19 cellular contexts compared by ENCODE assay signal in genomic region chr6:43101497-43101896, GRCh38. TPM values are rescaled to one million over a fixed set of nuclear protein-coding genes. Genes with fewer than 3 reads are reported as not detected.
A peak's percentile ranks its signal among the peaks of the same experiment; 100 is the strongest.
DNase-seq lines count a peak whose midpoint lies in the region; ATAC-seq, FAIRE-seq and TF ChIP-seq lines count a peak whose summit lies in the region.
"Had no signal": no experiment of that assay in that cellular context is flagged by ENCODE, and none has a peak within 500 bp of the region (broad histone marks: within the 10 kb centered on the region; RNA-seq: fewer than 3 reads in every experiment).

No MANE protein-coding gene starts in this region.

- H2BK5ac ChIP-seq in IMR-90 (ENCODE audit: low read depth, low read length, poor library complexity, severe bottlenecking) = no peak overlapping the region

- H3K36me3 ChIP-seq in IMR-90 (ENCODE audit: control insufficient read depth, insufficient read depth, low read length) (peaks cover 4% of the 10 kb centered on the region), K562 (ENCODE audit: control insufficient read depth, insufficient read depth, low read length) (no peaks in the 10 kb centered on the region), kidney (ENCODE audit: control insufficient read depth in 1 of 2, insufficient read depth in 2 of 2, low read length in 2 of 2) (no peaks in the 10 kb centered on the region)

- H3K9me3 Mint-ChIP-seq in osteocyte (ENCODE audit: unreplicated experiment) = no peaks in the 10 kb centered on the region
- H3K9me3 Mint-ChIP-seq: CD4-positive, CD25-positive, alpha-beta regulatory T cell; HFFc6; IgD-negative memory B cell had no signal

- no peak overlapping the region for H2AK9ac ChIP-seq in IMR-90 (replicated peaks; ENCODE audit: low read depth, low read length, poor library complexity)

- H2AK5ac ChIP-seq in IMR-90 (ENCODE audit: low read depth, low read length) = no peak overlapping the region

- peaks cover 36 to 75% of the 10 kb centered on the region in 2 experiments for H3K79me1 ChIP-seq in IMR-90 (ENCODE audit: low read depth in 1 of 2, low read length in 2 of 2)

- H3K4me2 ChIP-seq in IMR-90 (ENCODE audit: low read depth, low read length) (no peak overlapping the region), K562 (ENCODE audit: insufficient read depth, low read length) (no peak overlapping the region)
- H3K4me2 ChIP-seq: BLaER1 treated with 17β-estradiol and CSF1 and Interleukin-3, amounts not matched to agents 10 nM and 100 nM had no signal

- no peak overlapping the region for H3K18ac ChIP-seq in IMR-90 (ENCODE audit: low read depth, low read length)

- H2AFZ ChIP-seq in IMR-90 (replicated peaks; ENCODE audit: low read length, poor library complexity) = no peak overlapping the region
- H2AFZ ChIP-seq in K562 (ENCODE audit: low read depth, low read length) = no peak overlapping the region

- H3K4me1 Mint-ChIP-seq in osteocyte (ENCODE audit: unreplicated experiment) = peaks cover 25% of the 10 kb centered on the region
- H3K4me1 Mint-ChIP-seq: CD4-positive, CD25-positive, alpha-beta regulatory T cell had no signal

- H3K4me3 Mint-ChIP-seq in osteocyte (ENCODE audit: unreplicated experiment) = no peak overlapping the region
- H3K4me3 Mint-ChIP-seq: CD4-positive, CD25-positive, alpha-beta regulatory T cell; HFFc6; IgD-negative memory B cell had no signal

- intact Hi-C loops in IMR-90 (cut with micrococcal nuclease) (no loop called here), K562 (cut with micrococcal nuclease) (no loop called here), kidney (cut with DNase I) (no loop called here)

- POLR2A ChIA-PET in IMR-90 (lab: Charles Lee; ENCODE audit: unreplicated experiment) = no interaction called here
- POLR2A ChIA-PET in K562 (lab: Yijun Ruan, JAX) = no interaction called here

- dilution Hi-C loops in IMR-90 (cut with HindIII; ENCODE audit: low sequenced_read_pairs, unreplicated experiment) = no loop called here

- no peak for TF ChIP-seq EP300 in K562 (IDR thresholded peaks at IDR 0.05; ENCODE audit: low read length)

- H3K27ac ChIP-seq in IMR-90 (ENCODE audit: insufficient read depth, low read length) (no peak overlapping the region), K562 (ENCODE audit: extremely low read depth, low read depth, low read length) (no peak overlapping the region), kidney (ENCODE audit: low read depth in 2 of 2, low read length in 2 of 2) (no peak overlapping the region)
- H3K27ac ChIP-seq: 22Rv1; BLaER1 treated with 17β-estradiol and CSF1 and Interleukin-3, amounts not matched to agents 10 nM and 100 nM had no signal

- H4K8ac ChIP-seq in IMR-90 (ENCODE audit: low read depth in 2 of 2, low read length in 2 of 2) = no peak overlapping the region

- ATAC-seq in IMR-90 (ENCODE audit: low read depth) (no peak), K562 (no peak)

- H2BK120ac ChIP-seq in IMR-90 (ENCODE audit: low read depth, low read length) = no peak overlapping the region

- FAIRE-seq in K562 (lab: Jason Lieb, UNC) (no peak), kidney (lab: Jason Lieb, UNC) (no peak)
- FAIRE-seq: GM19239 had no signal

- CTCF ChIA-PET in IMR-90 (lab: Yijun Ruan, JAX) = no interaction called here
- CTCF ChIA-PET in K562 (lab: Yijun Ruan, JAX; ENCODE audit: low intra/inter-chr PET ratio) = no interaction called here

- DNase-seq in DMS 273 (lab: John Stamatoyannopoulos, UW; ENCODE audit: unreplicated experiment) (peak; percentile 55), DMS 273 treated with DMSO at 0.1 percent for 48 hours (lab: John Stamatoyannopoulos, UW) (no peak), IMR-90 (no peak), K562 (ENCODE audit: extremely low read depth in 1 of 4, low spot score in 3 of 4) (no peak), kidney (peak; percentile 41), osteocyte (ENCODE audit: extremely low spot score, unreplicated experiment) (no peak), KBM-7 (no peak), hepatic stellate cell (ENCODE audit: low spot score) (no peak)
- DNase-seq: CD4-positive, CD25-positive, alpha-beta regulatory T cell; DMS153; DMS79 treated with DMSO at 0.1 percent for 48 hours; GF-D8; GOT3; HCEC 1CT; HFFc6 had no signal

- TF ChIP-seq CTCF in IMR-90 (conservative IDR thresholded peaks at IDR 0.05; ENCODE audit: low read depth, low read length) (no peak), K562 (IDR thresholded peaks at IDR 0.05 in 2 of 3, conservative IDR thresholded peaks at IDR 0.05 in 1 of 3; ENCODE audit: insufficient read depth in 2 of 3, low read depth in 1 of 3, low read length in 3 of 3) (no peak), kidney (IDR thresholded peaks at IDR 0.05; ENCODE audit: borderline replicate concordance, extremely low read depth, insufficient read depth) (no peak), osteocyte (IDR thresholded peaks at IDR 0.05) (no peak)

- H3K4me3 ChIP-seq in IMR-90 (ENCODE audit: insufficient read depth, low read depth, low read length) = no peak overlapping the region
- no peak overlapping the region for H3K4me3 ChIP-seq in K562
- H3K4me3 ChIP-seq in kidney (ENCODE audit: low read length in 2 of 2) = no peak overlapping the region
- H3K4me3 ChIP-seq: BLaER1 treated with 17β-estradiol and CSF1 and Interleukin-3, amounts not matched to agents 10 nM and 100 nM had no signal

- H2BK15ac ChIP-seq in IMR-90 (ENCODE audit: low read depth, low read length) = no peak overlapping the region

- H3K36me3 Mint-ChIP-seq in osteocyte (ENCODE audit: unreplicated experiment) = no peaks in the 10 kb centered on the region
- H3K36me3 Mint-ChIP-seq: CD4-positive, CD25-positive, alpha-beta regulatory T cell had no signal

- H3K9me3 ChIP-seq in IMR-90 (ENCODE audit: control insufficient read depth, insufficient read depth, low read length) (no peaks in the 10 kb centered on the region), K562 (replicated peaks; ENCODE audit: control insufficient read depth, insufficient read depth, low read depth, low read length) (no peaks in the 10 kb centered on the region), kidney (ENCODE audit: control insufficient read depth in 1 of 2, low read length in 2 of 2) (no peaks in the 10 kb centered on the region)
- H3K9me3 ChIP-seq: BLaER1 treated with 17β-estradiol and CSF1 and Interleukin-3, amounts not matched to agents 10 nM and 100 nM had no signal

- H3K4me1 ChIP-seq in IMR-90 (ENCODE audit: control insufficient read depth, insufficient read depth, low read length) (peaks cover 10% of the 10 kb centered on the region), K562 (replicated peaks in 1 of 2; ENCODE audit: control insufficient read depth in 2 of 2, insufficient read depth in 2 of 2, low read length in 2 of 2) (peaks cover 11 to 16% of the 10 kb centered on the region in 2 experiments), kidney (ENCODE audit: control insufficient read depth in 1 of 2, insufficient read depth in 1 of 2, low read depth in 1 of 2, low read length in 2 of 2) (peaks cover 9 to 10% of the 10 kb centered on the region in 2 donors)

- H3K27me3 Mint-ChIP-seq in osteocyte (ENCODE audit: unreplicated experiment) = no peaks in the 10 kb centered on the region

- in situ Hi-C loops in IMR-90 (cut with MboI; ENCODE audit: low sequenced_read_pairs) (no loop called here), K562 (cut with MboI) (no loop called here), KBM-7 (cut with MboI; ENCODE audit: low pct_unique_long_range_greater_than_20kb, low sequenced_read_pairs) (no loop called here)

- H3K9ac ChIP-seq in IMR-90 (ENCODE audit: low read depth, low read length) = no peak overlapping the region
- H3K9ac ChIP-seq in K562 (ENCODE audit: insufficient read depth in 1 of 2, low read depth in 2 of 2, low read length in 2 of 2) = no peak overlapping the region
- H3K9ac ChIP-seq in kidney (ENCODE audit: low read length in 2 of 2) = no peak overlapping the region
- H3K9ac ChIP-seq: BLaER1 treated with 17β-estradiol and CSF1 and Interleukin-3, amounts not matched to agents 10 nM and 100 nM had no signal

- no peak overlapping the region for H4K5ac ChIP-seq in IMR-90 (ENCODE audit: low read depth, low read length)

- peaks cover 46% of the 10 kb centered on the region for H4K20me1 ChIP-seq in IMR-90 (ENCODE audit: insufficient read depth, low read length)
- H4K20me1 ChIP-seq in K562 (replicated peaks; ENCODE audit: control insufficient read depth, insufficient read depth, low read length) = no peaks in the 10 kb centered on the region

- H3K56ac ChIP-seq in IMR-90 (ENCODE audit: extremely low read depth, insufficient read depth, low read length) = no peak overlapping the region

- no peak overlapping the region for H3K23ac ChIP-seq in IMR-90 (ENCODE audit: low read depth, low read length)

- H3K27ac Mint-ChIP-seq in osteocyte (ENCODE audit: unreplicated experiment) = no peak overlapping the region
- H3K27ac Mint-ChIP-seq: CD4-positive, CD25-positive, alpha-beta regulatory T cell; HFFc6; IgD-negative memory B cell had no signal

- no peak overlapping the region for H3K4ac ChIP-seq in IMR-90 (ENCODE audit: low read depth, low read length)

- TF ChIP-seq RAD21 in IMR-90 (IDR thresholded peaks at IDR 0.05; ENCODE audit: low read length) (no peak), K562 (CRISPR knock-in tag; conservative IDR thresholded peaks at IDR 0.05 in 1 of 2, IDR thresholded peaks at IDR 0.05 in 1 of 2) (no peak)

- no CpG with 5 or more reads among the region's 4 CpGs for WGBS in IMR-90 (ENCODE audit: extremely low coverage in 2 of 2, insufficient read length in 1 of 2), 2 experiments
- WGBS in K562 (ENCODE audit: insufficient coverage, low coverage, missing lambda C conversion rate) = 53% methylated on average over 4 of the region's 4 CpGs

- no peak overlapping the region for H3K14ac ChIP-seq in IMR-90 (replicated peaks; ENCODE audit: low read depth, low read length)

- TF ChIP-seq POLR2A in IMR-90 (IDR thresholded peaks at IDR 0.05; ENCODE audit: low read depth, low read length) (no peak), K562 (conservative IDR thresholded peaks at IDR 0.05) (no peak)

- H4K91ac ChIP-seq in IMR-90 (ENCODE audit: insufficient read depth, low read depth, low read length) = no peak overlapping the region

- BruUV-seq in IMR-90 (replicated peaks; lab: Mats Ljungman, UMichigan) (no TSS peak), K562 (replicated peaks; lab: Mats Ljungman, UMichigan) (no TSS peak)

- no peaks in the 10 kb centered on the region for H3K79me2 ChIP-seq in K562 (ENCODE audit: control insufficient read depth, insufficient read depth, low read length)

- H3K9me1 ChIP-seq in IMR-90 (ENCODE audit: insufficient read depth, low read length) = peaks cover 14% of the 10 kb centered on the region
- H3K9me1 ChIP-seq in K562 (ENCODE audit: control insufficient read depth, insufficient read depth, low read length) = no peaks in the 10 kb centered on the region

- H2BK20ac ChIP-seq in IMR-90 (ENCODE audit: low read depth, low read length) = no peak overlapping the region

- H3K27me3 ChIP-seq in IMR-90 (ENCODE audit: control insufficient read depth, insufficient read depth, low read length) (no peaks in the 10 kb centered on the region), K562 (ENCODE audit: control insufficient read depth in 2 of 2, insufficient read depth in 2 of 2, low read length in 2 of 2) (no peaks in the 10 kb centered on the region)
- H3K27me3 ChIP-seq: BLaER1 treated with 17β-estradiol and CSF1 and Interleukin-3, amounts not matched to agents 10 nM and 100 nM had no signal

RNA-seq across cellular contexts. Expression of gene PTK7, which starts 25.4 kb away (rescaled TPM):
- 44.4 and 47.1 TPM in 2 replicates for total RNA-seq in IMR-90 (2012; rRNA removed)
- polyA plus RNA-seq in IMR-90 (2012; rRNA removed) = 122 and 142 TPM in 2 replicates
- 77.1 and 216 TPM in 2 replicates for polyA plus RNA-seq in IMR-90 (2012; cell fraction: cytosol; rRNA removed)
- polyA plus RNA-seq in IMR-90 (2012; cell fraction: nucleus; rRNA removed; ENCODE audit: low replicate concordance) = 374 and 547 TPM in 2 replicates
- 22.2 and 40.3 TPM in 2 replicates for total RNA-seq in K562 (2011; cell fraction: chromatin; rRNA removed; ENCODE audit: low replicate concordance)
- total RNA-seq in K562 (2011; cell fraction: nucleolus; rRNA removed) = 21.8 and 28.2 TPM in 2 replicates
- 25.1 and 31.5 TPM in 2 replicates for total RNA-seq in K562 (2011; cell fraction: nucleoplasm; rRNA removed)
- total RNA-seq in K562 (2014; rRNA removed) = 4.2 and 5.5 TPM in 2 replicates
- 2.8 and 3.6 TPM in 2 replicates for total RNA-seq in K562 (2014; rRNA removed; fragmentation: Illumina TruSeq; extraction: Trizol)
- 3.8 and 4.5 TPM in 2 replicates for total RNA-seq in K562 (2015; rRNA removed; fragmentation: Illumina TruSeq; extraction: Trizol)
- 6.8 and 7.3 TPM in 2 replicates for total RNA-seq in K562 (2021)
- polyA plus RNA-seq in K562 (2011; rRNA removed) = 5.2 and 11.2 TPM in 2 replicates
- 7.6 and 9.5 TPM in 2 replicates for polyA plus RNA-seq in K562 (2011; cell fraction: cytosol; rRNA removed)
- polyA plus RNA-seq in K562 (2011; cell fraction: nucleus; rRNA removed) = 20.2 and 31.7 TPM in 2 replicates
- polyA plus RNA-seq in K562 (2012) = 6.4 and 11.6 TPM in 2 replicates
- 3.9 and 4.6 TPM in 2 replicates for polyA plus RNA-seq in K562 (2014; fragmentation: Illumina TruSeq; extraction: Trizol)
- under 1 TPM; 0.20 to 0.24 TPM for polyA plus RNA-seq in K562 (2014; fragmentation: Nextera tagmentation; extraction: Ambion mirVana)
- polyA plus RNA-seq in K562 (2014; rRNA removed) = 4.2 and 4.7 TPM in 2 replicates
- 6.3 and 6.5 TPM in 2 replicates for polyA minus RNA-seq in K562 (2011; rRNA and poly(A)+ RNA removed)
- polyA minus RNA-seq in K562 (2011; cell fraction: cytosol; rRNA and poly(A)+ RNA removed) = 6.1 and 9.0 TPM in 2 replicates
- 7.5 and 12.9 TPM in 2 replicates for polyA minus RNA-seq in K562 (2011; cell fraction: nucleus; rRNA and poly(A)+ RNA removed)
- total RNA-seq in kidney = 55.2 TPM
- 26.0 TPM for polyA plus RNA-seq in kidney (ENCODE audit: insufficient read depth, low read depth, low replicate concordance)
- 183 and 189 TPM in 2 replicates for total RNA-seq in osteocyte
- polyA plus RNA-seq: IgD-negative memory B cell had no signal

RNA-seq across cellular contexts. Expression of gene KLC4, which starts 42.1 kb away (rescaled TPM):
- 9.7 and 10.9 TPM in 2 replicates for total RNA-seq in IMR-90 (2012; rRNA removed)
- 12.4 and 13.0 TPM in 2 replicates for polyA plus RNA-seq in IMR-90 (2012; rRNA removed)
- 7.7 and 11.3 TPM in 2 replicates for polyA plus RNA-seq in IMR-90 (2012; cell fraction: cytosol; rRNA removed)
- polyA plus RNA-seq in IMR-90 (2012; cell fraction: nucleus; rRNA removed; ENCODE audit: low replicate concordance) = 63.8 and 69.4 TPM in 2 replicates
- total RNA-seq in K562 (2011; cell fraction: chromatin; rRNA removed; ENCODE audit: low replicate concordance) = 66.5 and 104 TPM in 2 replicates
- 57.0 and 62.8 TPM in 2 replicates for total RNA-seq in K562 (2011; cell fraction: nucleolus; rRNA removed)
- total RNA-seq in K562 (2011; cell fraction: nucleoplasm; rRNA removed) = 55.2 and 63.2 TPM in 2 replicates
- total RNA-seq in K562 (2014; rRNA removed) = 7.8 and 8.2 TPM in 2 replicates
- 3.5 and 5.9 TPM in 2 replicates for total RNA-seq in K562 (2014; rRNA removed; fragmentation: Illumina TruSeq; extraction: Trizol)
- total RNA-seq in K562 (2015; rRNA removed; fragmentation: Illumina TruSeq; extraction: Trizol) = 5.7 TPM in 2 replicates
- total RNA-seq in K562 (2021) = 12.7 and 14.3 TPM in 2 replicates
- polyA plus RNA-seq in K562 (2011; rRNA removed) = 13.0 and 28.0 TPM in 2 replicates
- 8.8 and 11.0 TPM in 2 replicates for polyA plus RNA-seq in K562 (2011; cell fraction: cytosol; rRNA removed)
- polyA plus RNA-seq in K562 (2011; cell fraction: nucleus; rRNA removed) = 61.4 and 88.8 TPM in 2 replicates
- polyA plus RNA-seq in K562 (2012) = 10.2 and 26.7 TPM in 2 replicates
- polyA plus RNA-seq in K562 (2014; fragmentation: Illumina TruSeq; extraction: Trizol) = 7.4 and 7.7 TPM in 2 replicates
- polyA plus RNA-seq in K562 (2014; fragmentation: Nextera tagmentation; extraction: Ambion mirVana) = 1 to 10 TPM; 1.7 to 3.0 TPM
- 8.5 and 16.2 TPM in 2 replicates for polyA plus RNA-seq in K562 (2014; rRNA removed)
- 8.1 and 12.4 TPM in 2 replicates for polyA minus RNA-seq in K562 (2011; rRNA and poly(A)+ RNA removed)
- 4.9 and 7.6 TPM in 2 replicates for polyA minus RNA-seq in K562 (2011; cell fraction: cytosol; rRNA and poly(A)+ RNA removed)
- polyA minus RNA-seq in K562 (2011; cell fraction: nucleus; rRNA and poly(A)+ RNA removed) = 13.9 and 24.8 TPM in 2 replicates
- total RNA-seq in kidney = 33.7 TPM
- 39.0 TPM for polyA plus RNA-seq in kidney (ENCODE audit: insufficient read depth, low read depth, low replicate concordance)
- 39.0 and 44.5 TPM in 2 replicates for total RNA-seq in osteocyte

RNA-seq across cellular contexts. Expression of gene MRPL2, which starts 42.3 kb away (rescaled TPM):
- total RNA-seq in IMR-90 (2012; rRNA removed) (15.8 and 18.1 TPM in 2 replicates), K562 (2014; rRNA removed) (87.3 and 125 TPM in 2 replicates), K562 (2014; rRNA removed; fragmentation: Illumina TruSeq; extraction: Trizol) (95.4 and 98.5 TPM in 2 replicates), K562 (2015; rRNA removed; fragmentation: Illumina TruSeq; extraction: Trizol) (121 and 125 TPM in 2 replicates), K562 (2021) (254 and 262 TPM in 2 replicates), kidney (56.6 TPM), osteocyte (50.7 and 55.2 TPM in 2 replicates)
- polyA plus RNA-seq in IMR-90 (2012; rRNA removed) (45.9 and 46.8 TPM in 2 replicates), K562 (2011; rRNA removed) (80.6 and 130 TPM in 2 replicates), K562 (2014; fragmentation: Illumina TruSeq; extraction: Trizol) (195 and 200 TPM in 2 replicates), K562 (2014; fragmentation: Nextera tagmentation; extraction: Ambion mirVana) (100 to 1,000 TPM in 1 of 2 experiments, 10 to 100 TPM in 1; 63.1 to 130 TPM), K562 (2014; rRNA removed) (131 and 157 TPM in 2 replicates), kidney (ENCODE audit: insufficient read depth, low read depth, low replicate concordance) (127 TPM)
- 23.2 and 43.0 TPM in 2 replicates for polyA plus RNA-seq in IMR-90 (2012; cell fraction: cytosol; rRNA removed)
- 38.5 and 46.5 TPM in 2 replicates for polyA plus RNA-seq in IMR-90 (2012; cell fraction: nucleus; rRNA removed; ENCODE audit: low replicate concordance)
- 55.0 and 103 TPM in 2 replicates for total RNA-seq in K562 (2011; cell fraction: chromatin; rRNA removed; ENCODE audit: low replicate concordance)
- 75.3 and 93.7 TPM in 2 replicates for total RNA-seq in K562 (2011; cell fraction: nucleolus; rRNA removed)
- total RNA-seq in K562 (2011; cell fraction: nucleoplasm; rRNA removed) = 73.5 and 75.7 TPM in 2 replicates
- 93.9 and 148 TPM in 2 replicates for polyA plus RNA-seq in K562 (2011; cell fraction: cytosol; rRNA removed)
- polyA plus RNA-seq in K562 (2011; cell fraction: nucleus; rRNA removed) = 109 and 125 TPM in 2 replicates
- 159 and 194 TPM in 2 replicates for polyA plus RNA-seq in K562 (2012)
- polyA minus RNA-seq in K562 (2011; rRNA and poly(A)+ RNA removed) = 55.0 and 56.7 TPM in 2 replicates
- polyA minus RNA-seq in K562 (2011; cell fraction: cytosol; rRNA and poly(A)+ RNA removed) = 65.4 and 78.7 TPM in 2 replicates
- polyA minus RNA-seq in K562 (2011; cell fraction: nucleus; rRNA and poly(A)+ RNA removed) = 19.1 and 29.4 TPM in 2 replicates

RNA-seq across cellular contexts. Expression of gene CUL7, which starts 47.8 kb away (rescaled TPM):
- total RNA-seq in IMR-90 (2012; rRNA removed) (33.3 and 39.3 TPM in 2 replicates), K562 (2014; rRNA removed) (8.6 and 10.9 TPM in 2 replicates), K562 (2014; rRNA removed; fragmentation: Illumina TruSeq; extraction: Trizol) (3.7 and 4.8 TPM in 2 replicates), K562 (2015; rRNA removed; fragmentation: Illumina TruSeq; extraction: Trizol) (8.0 and 8.3 TPM in 2 replicates), K562 (2021) (13.5 and 14.7 TPM in 2 replicates), kidney (24.5 TPM), osteocyte (59.9 and 62.3 TPM in 2 replicates)
- polyA plus RNA-seq in IMR-90 (2012; rRNA removed) (38.0 and 39.9 TPM in 2 replicates), K562 (2011; rRNA removed) (20.1 and 40.1 TPM in 2 replicates), K562 (2014; fragmentation: Illumina TruSeq; extraction: Trizol) (10.2 and 10.4 TPM in 2 replicates), K562 (2014; fragmentation: Nextera tagmentation; extraction: Ambion mirVana) (under 1 TPM; 0.44 to 0.74 TPM), K562 (2014; rRNA removed) (11.9 and 14.3 TPM in 2 replicates), kidney (ENCODE audit: insufficient read depth, low read depth, low replicate concordance) (10.1 TPM)
- 21.6 and 30.2 TPM in 2 replicates for polyA plus RNA-seq in IMR-90 (2012; cell fraction: cytosol; rRNA removed)
- polyA plus RNA-seq in IMR-90 (2012; cell fraction: nucleus; rRNA removed; ENCODE audit: low replicate concordance) = 102 and 140 TPM in 2 replicates
- 70.4 and 175 TPM in 2 replicates for total RNA-seq in K562 (2011; cell fraction: chromatin; rRNA removed; ENCODE audit: low replicate concordance)
- 86.6 and 96.7 TPM in 2 replicates for total RNA-seq in K562 (2011; cell fraction: nucleolus; rRNA removed)
- total RNA-seq in K562 (2011; cell fraction: nucleoplasm; rRNA removed) = 50.5 and 66.0 TPM in 2 replicates
- 28.7 and 31.1 TPM in 2 replicates for polyA plus RNA-seq in K562 (2011; cell fraction: cytosol; rRNA removed)
- 166 and 186 TPM in 2 replicates for polyA plus RNA-seq in K562 (2011; cell fraction: nucleus; rRNA removed)
- polyA plus RNA-seq in K562 (2012) = 16.0 and 41.6 TPM in 2 replicates
- polyA minus RNA-seq in K562 (2011; rRNA and poly(A)+ RNA removed) = 23.5 and 28.2 TPM in 2 replicates
- 16.0 and 23.6 TPM in 2 replicates for polyA minus RNA-seq in K562 (2011; cell fraction: cytosol; rRNA and poly(A)+ RNA removed)
- 33.4 and 49.4 TPM in 2 replicates for polyA minus RNA-seq in K562 (2011; cell fraction: nucleus; rRNA and poly(A)+ RNA removed)

Comparison
In these comparisons a context has a peak if more than half of its experiments do, and no peak if none do; other contexts are left out.
1. DNase-seq: peak in DMS 273 (single experiment) and kidney (single experiment); none in DMS 273 treated with DMSO at 0.1 percent for 48 hours (single experiment), IMR-90 (single experiment), K562 (0 of 4), osteocyte (single experiment), KBM-7 (single experiment) and hepatic stellate cell (single experiment).